ENCODE assay signal across 19 cellular contexts in the genomic region with DNA sequence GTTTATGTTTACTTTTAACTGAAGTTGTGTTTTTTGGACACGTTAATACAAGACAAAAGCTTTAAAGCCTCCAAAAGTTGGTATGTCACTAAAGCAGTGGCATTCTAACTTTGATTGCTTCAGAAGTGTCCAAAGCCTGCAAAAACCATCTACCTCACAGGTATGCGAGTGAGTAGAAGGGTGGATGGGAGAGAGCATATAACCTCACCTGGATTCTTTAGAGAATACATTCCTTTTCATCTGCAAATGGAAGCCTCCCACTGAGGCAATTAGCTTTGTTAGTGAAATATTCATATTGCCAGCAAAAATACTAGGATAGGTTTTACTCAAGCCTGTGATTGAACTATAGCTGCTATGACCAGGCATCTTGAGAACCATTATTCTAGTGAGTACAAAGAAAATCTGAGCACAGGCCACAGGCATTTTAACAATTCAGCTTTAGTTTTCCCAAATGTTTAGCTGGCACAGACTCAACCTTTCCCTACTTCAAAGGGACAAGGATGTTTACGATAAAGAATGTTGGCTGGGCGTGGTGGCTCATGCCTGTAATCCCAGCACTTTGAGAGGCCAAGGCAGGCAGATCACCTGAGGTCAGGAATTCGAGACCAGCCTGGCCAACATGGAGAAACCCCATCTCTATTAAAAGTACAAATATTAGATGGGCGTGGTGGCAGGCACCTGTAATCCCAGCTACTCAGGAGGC. TPM values are rescaled to one million over a fixed set of nuclear protein-coding genes. Genes with fewer than 3 reads are reported as not detected.
A peak's percentile ranks its signal among the peaks of the same experiment; 100 is the strongest.
DNase-seq lines count a peak whose midpoint lies in the region; ATAC-seq and TF ChIP-seq lines count a peak whose summit lies in the region.
"Had no signal": no experiment of that assay in that cellular context is flagged by ENCODE, and none has a peak within 500 bp of the region (broad histone marks: within the 10 kb centered on the region; RNA-seq: fewer than 3 reads in every experiment).

No MANE protein-coding gene starts in this region.

- in situ Hi-C loops in HAP-1 (cut with MboI; ENCODE audit: low sequenced_read_pairs) = no loop called here

- H3K9me3 ChIP-seq in HAP-1 = no peaks in the 10 kb centered on the region
- H3K9me3 ChIP-seq in RWPE2 (ENCODE audit: severe bottlenecking) = no peaks in the 10 kb centered on the region
- H3K9me3 ChIP-seq in iPS-20b (ENCODE audit: insufficient read depth, low read depth, low read length) = no peaks in the 10 kb centered on the region
- no peaks in the 10 kb centered on the region for H3K9me3 ChIP-seq in stomach
- no peaks in the 10 kb centered on the region for H3K9me3 ChIP-seq in right atrium auricular region
- H3K9me3 ChIP-seq: neutrophil had no signal

- peaks cover 9% of the 10 kb centered on the region for H3K36me3 ChIP-seq in HAP-1 (replicated peaks)
- no peaks in the 10 kb centered on the region for H3K36me3 ChIP-seq in RWPE2 (ENCODE audit: low read depth)
- H3K36me3 ChIP-seq in iPS-20b (ENCODE audit: insufficient read depth, low read depth, low read length) = peaks cover 7% of the 10 kb centered on the region; the same call in 1 of the 2 replicates
- peaks cover 0 to 4% (median 1%) of the 10 kb centered on the region in 4 donors for H3K36me3 ChIP-seq in stomach
- H3K36me3 ChIP-seq in right atrium auricular region = no peaks in the 10 kb centered on the region
- H3K36me3 ChIP-seq: neutrophil had no signal

- TF ChIP-seq EP300 in stomach (IDR thresholded peaks at IDR 0.05) = no peak

- WGBS in stomach, 5 donors = 30 to 52% (median 41%) methylated on average over 6 of the region's 6 CpGs

- H3K4me3 ChIP-seq in HAP-1 (no peak overlapping the region), RWPE2 (ENCODE audit: severe bottlenecking) (no peak overlapping the region), iPS-20b (ENCODE audit: low read length) (peak overlapping the region; percentile 23; the same call in 1 of the 2 replicates), stomach (no peak overlapping the region), right atrium auricular region (no peak overlapping the region)
- H3K4me3 ChIP-seq: K562, skin epidermis had no signal

- intact Hi-C loops in stomach (cut with DNase I; ENCODE audit: low total_unique reads) = no loop called here

- peak; percentile 23; the same call in 1 of the 3 replicates for ATAC-seq in RWPE2 (ENCODE audit: low read depth)
- ATAC-seq: K562; left cardiac atrium; stimulated activated naive CD8-positive, alpha-beta T cell treated with anti-CD3 and anti-CD28 coated beads, Interleukin-15, amount 100 ng/mL, for 72 hours had no signal

- H3K4me1 ChIP-seq in HAP-1 = peaks cover 9% of the 10 kb centered on the region
- no peaks in the 10 kb centered on the region for H3K4me1 ChIP-seq in RWPE2 (ENCODE audit: insufficient read depth, poor library complexity, severe bottlenecking)
- H3K4me1 ChIP-seq in iPS-20b (ENCODE audit: insufficient read depth, low read length) = peaks cover 30% of the 10 kb centered on the region
- H3K4me1 ChIP-seq in stomach = peaks cover 7 to 12% (median 9%) of the 10 kb centered on the region in 4 donors
- H3K4me1 ChIP-seq in right atrium auricular region = no peaks in the 10 kb centered on the region

- H3K9ac ChIP-seq in iPS-20b (ENCODE audit: low read depth, low read length) = peak overlapping the region; percentile 19

- H3K27me3 ChIP-seq in HAP-1 (ENCODE audit: low read depth) (no peaks in the 10 kb centered on the region), RWPE2 (ENCODE audit: insufficient read depth, poor library complexity, severe bottlenecking) (no peaks in the 10 kb centered on the region), iPS-20b (ENCODE audit: insufficient read depth, low read length) (no peaks in the 10 kb centered on the region), stomach (no peaks in the 10 kb centered on the region), right atrium auricular region (no peaks in the 10 kb centered on the region)
- H3K27me3 ChIP-seq: neutrophil had no signal

- TF ChIP-seq CTCF in RWPE2 (IDR thresholded peaks at IDR 0.05; ENCODE audit: poor library complexity, severe bottlenecking) (no peak), stomach (IDR thresholded peaks at IDR 0.05) (no peak), right atrium auricular region (IDR thresholded peaks at IDR 0.05) (no peak)

- H3K27ac ChIP-seq in RWPE2 (ENCODE audit: poor library complexity, severe bottlenecking) (no peak overlapping the region), iPS-20b (ENCODE audit: low read length) (peak overlapping the region; percentile 32), stomach (peak overlapping the region in 2 of 5 donors; percentile 41 to 42), right atrium auricular region (no peak overlapping the region)
- H3K27ac ChIP-seq: neutrophil, skin epidermis had no signal

- TF ChIP-seq POLR2A in stomach (IDR thresholded peaks at IDR 0.05) = no peak

- DNase-seq in HAP-1 (ENCODE audit: low spot score in 2 of 2) = peak; percentile 31 to 42
- no peak for DNase-seq in RWPE2 (ENCODE audit: low spot score)
- peak; percentile 52 for DNase-seq in stomach
- no peak for DNase-seq in DMS53 treated with DMSO at 0.1 percent for 48 hours (lab: John Stamatoyannopoulos, UW; ENCODE audit: unreplicated experiment)
- no peak for DNase-seq in right atrium auricular region (ENCODE audit: low spot score)
- no peak for DNase-seq in HT-29 (ENCODE audit: low spot score)
- DNase-seq: activated CD4-positive, alpha-beta T cell treated with anti-CD3 and anti-CD28 coated beads, Interleukin-2, amount 50 U/mL, for 48 hours; aorta; CD8-positive, alpha-beta memory T cell; left cardiac atrium; NCI-H1436; NCI-H748 treated with DMSO at 0.1 percent for 48 hours; Right ventricle myocardium superior; stimulated activated naive CD8-positive, alpha-beta T cell treated with anti-CD3 and anti-CD28 coated beads, Interleukin-15, amount 100 ng/mL, for 72 hours; T-helper 9 cell had no signal

RNA-seq across cellular contexts. Expression of gene MAP3K21, which starts 39.7 kb away (rescaled TPM):
- total RNA-seq in stomach (10 to 100 TPM; 15.2 to 58.5 (median 44.9) TPM), right atrium auricular region (1 to 10 TPM; 1.2 to 1.4 TPM)
- polyA plus RNA-seq in stomach = 1 to 10 TPM; 4.8 to 7.5 (median 6.9) TPM
- 10.1 and 10.8 TPM in 2 replicates for total RNA-seq in HT-29 (2014; rRNA removed; shearing (Covaris generic))

Comparison
In these comparisons a context has a peak if more than half of its experiments do, and no peak if none do; other contexts are left out.
1. DNase-seq: peak in HAP-1 (2 of 2) and stomach (single experiment); none in RWPE2 (single experiment), DMS53 treated with DMSO at 0.1 percent for 48 hours (single experiment), right atrium auricular region (single experiment) and HT-29 (single experiment).